ENCODE assay signal across 9 cellular contexts in genomic region chr5:7897014-7897600, GRCh38. TPM values are rescaled to one million over a fixed set of nuclear protein-coding genes. Genes with fewer than 3 reads are reported as not detected.
DNase-seq lines count a peak whose midpoint lies in the region; ATAC-seq, FAIRE-seq and TF ChIP-seq lines count a peak whose summit lies in the region.
"Had no signal": no experiment of that assay in that cellular context is flagged by ENCODE, and none has a peak within 500 bp of the region (broad histone marks: within the 10 kb centered on the region; RNA-seq: fewer than 3 reads in every experiment).

No MANE protein-coding gene starts in this region.

- no peaks in the 10 kb centered on the region for H3K9me1 ChIP-seq in K562 (ENCODE audit: control insufficient read depth, insufficient read depth, low read length)

- TF ChIP-seq CTCF in K562 (IDR thresholded peaks at IDR 0.05 in 2 of 3, conservative IDR thresholded peaks at IDR 0.05 in 1 of 3; ENCODE audit: insufficient read depth in 2 of 3, low read depth in 1 of 3, low read length in 3 of 3): peak; percentile 54 to 66 (median 54); a peak in 5 of 6 replicates
- peak; percentile 64 for TF ChIP-seq CTCF in neural progenitor cell (IDR thresholded peaks at IDR 0.05)
- peak in 8 of 56 donors; percentile 8 to 39 (median 18) for TF ChIP-seq CTCF in dorsolateral prefrontal cortex (IDR thresholded peaks at IDR 0.05 in 54 of 56, conservative IDR thresholded peaks at IDR 0.05 in 2 of 56; ENCODE audit: low read depth in 1 of 56, partially characterized antibody in 56 of 56)

- no peaks in the 10 kb centered on the region for H3K9me3 ChIP-seq in K562 (replicated peaks; ENCODE audit: control insufficient read depth, insufficient read depth, low read depth, low read length)
- no peaks in the 10 kb centered on the region for H3K9me3 ChIP-seq in neural progenitor cell (ENCODE audit: low read depth)

- BruUV-seq in K562 (replicated peaks; lab: Mats Ljungman, UMichigan): no TSS peak

- H3K27ac Mint-ChIP-seq in neural progenitor cell: no peak overlapping the region
- H3K27ac Mint-ChIP-seq: T-cell had no signal

- DNase-seq in Caki2 (ENCODE audit: low read depth) (peak; percentile 35), NOMO-1 treated with dmso at 0.1 percent for 144 hours (lab: John Stamatoyannopoulos, UW; ENCODE audit: unreplicated experiment) (peak; percentile 26), K562 (ENCODE audit: extremely low read depth in 1 of 4, low spot score in 3 of 4) (peak; percentile 40 to 65 (median 57)), neural progenitor cell (ENCODE audit: low spot score) (peak; percentile 42), dorsolateral prefrontal cortex (no peak)

- POLR2A ChIA-PET in K562 (lab: Yijun Ruan, JAX): interaction anchor here (0.6 to 1.5 kb wide), 2 partner anchors 14 to 548 kb away, joined by 4 read pairs; no protein-coding TSS in a partner anchor

- H2AFZ ChIP-seq in K562 (ENCODE audit: low read depth, low read length) (no peak overlapping the region), neural progenitor cell (replicated peaks) (no peak overlapping the region)

- H3K36me3 Mint-ChIP-seq in neural progenitor cell: peaks cover 36% of the 10 kb centered on the region

- CTCF ChIA-PET in K562 (lab: Yijun Ruan, JAX; ENCODE audit: low intra/inter-chr PET ratio): no interaction called here

- ATAC-seq in GM21723 (IDR thresholded peaks at IDR 0.05; ENCODE audit: unreplicated experiment) (peak; percentile 48), K562 (peak; percentile 96), HG02678 (IDR thresholded peaks at IDR 0.05; ENCODE audit: unreplicated experiment) (no peak), GM18502 (IDR thresholded peaks at IDR 0.05; ENCODE audit: poor library complexity, unreplicated experiment) (no peak)

- H4K20me1 ChIP-seq in K562 (replicated peaks; ENCODE audit: control insufficient read depth, insufficient read depth, low read length) (no peaks in the 10 kb centered on the region), neural progenitor cell (ENCODE audit: low read depth) (no peaks in the 10 kb centered on the region)

- WGBS in K562 (ENCODE audit: insufficient coverage, low coverage, missing lambda C conversion rate): 52% methylated on average over 5 of the region's 5 CpGs

- H3K4me3 ChIP-seq in K562: no peak overlapping the region
- H3K4me3 ChIP-seq in neural progenitor cell: no peak overlapping the region
- no peak overlapping the region for H3K4me3 ChIP-seq in dorsolateral prefrontal cortex

- TF ChIP-seq POLR2A in K562 (conservative IDR thresholded peaks at IDR 0.05): no peak

- H3K27me3 Mint-ChIP-seq in neural progenitor cell (ENCODE audit: insufficient read depth, low read depth): no peaks in the 10 kb centered on the region
- H3K27me3 Mint-ChIP-seq: T-cell had no signal

- TF ChIP-seq RAD21 in K562 (CRISPR knock-in tag; conservative IDR thresholded peaks at IDR 0.05 in 1 of 2, IDR thresholded peaks at IDR 0.05 in 1 of 2): peak in 1 of 2 experiments; percentile 28; a peak in 1 of 4 replicates

- H3K9me3 Mint-ChIP-seq in neural progenitor cell: no peaks in the 10 kb centered on the region
- H3K9me3 Mint-ChIP-seq: T-cell had no signal

- no peak overlapping the region for H3K27ac ChIP-seq in K562 (ENCODE audit: extremely low read depth, low read depth, low read length)
- H3K27ac ChIP-seq in neural progenitor cell: no peak overlapping the region
- peak overlapping the region in 4 of 59 donors; percentile 1 to 12 (median 7) for H3K27ac ChIP-seq in dorsolateral prefrontal cortex

- H3K79me2 ChIP-seq in K562 (ENCODE audit: control insufficient read depth, insufficient read depth, low read length) (no peaks in the 10 kb centered on the region), neural progenitor cell (ENCODE audit: low read depth) (no peaks in the 10 kb centered on the region)

- TF ChIP-seq EP300 in K562 (IDR thresholded peaks at IDR 0.05; ENCODE audit: low read length): no peak

- H3K27me3 ChIP-seq in K562 (ENCODE audit: control insufficient read depth in 2 of 2, insufficient read depth in 2 of 2, low read length in 2 of 2) (no peaks in the 10 kb centered on the region), neural progenitor cell (no peaks in the 10 kb centered on the region), dorsolateral prefrontal cortex (no peaks in the 10 kb centered on the region)

- H3K9ac ChIP-seq in K562 (ENCODE audit: insufficient read depth in 1 of 2, low read depth in 2 of 2, low read length in 2 of 2) (no peak overlapping the region), neural progenitor cell (no peak overlapping the region)

- H3K4me1 Mint-ChIP-seq in neural progenitor cell: peaks cover 2% of the 10 kb centered on the region

- H3F3A ChIP-seq in neural progenitor cell (ENCODE audit: low read depth): no peaks in the 10 kb centered on the region

- intact Hi-C loops in K562 (cut with micrococcal nuclease) (no loop called here), dorsolateral prefrontal cortex (cut with DNase I) (no loop called here)

- H3K36me3 ChIP-seq in K562 (ENCODE audit: control insufficient read depth, insufficient read depth, low read length) (peaks cover 98% of the 10 kb centered on the region), neural progenitor cell (peaks cover 37% of the 10 kb centered on the region)

- H3K4me1 ChIP-seq in K562 (replicated peaks in 1 of 2; ENCODE audit: control insufficient read depth in 2 of 2, insufficient read depth in 2 of 2, low read length in 2 of 2) (no peaks in the 10 kb centered on the region), neural progenitor cell (no peaks in the 10 kb centered on the region)

- FAIRE-seq in K562 (lab: Jason Lieb, UNC): peak; percentile 65

- H3K4me3 Mint-ChIP-seq in neural progenitor cell: no peak overlapping the region
- H3K4me3 Mint-ChIP-seq: T-cell had no signal

- H3K4me2 ChIP-seq in K562 (ENCODE audit: insufficient read depth, low read length) (no peak overlapping the region), neural progenitor cell (no peak overlapping the region)

- in situ Hi-C loops in Caki2 (cut with HindIII; ENCODE audit: low pct_unique_long_range_greater_than_20kb, low sequenced_read_pairs) (no loop called here), K562 (cut with MboI) (no loop called here)

RNA-seq across cellular contexts. Expression of gene MTRR, which starts 28.2 kb away (rescaled TPM):
- 22.8 and 32.3 TPM in 2 replicates for total RNA-seq in Caki2 (2014; rRNA removed; shearing (Covaris generic); ENCODE audit: low replicate concordance)
- total RNA-seq in K562 (2011; cell fraction: chromatin; rRNA removed; ENCODE audit: low replicate concordance): 141 and 235 TPM in 2 replicates
- 69.2 and 85.0 TPM in 2 replicates for total RNA-seq in K562 (2011; cell fraction: nucleolus; rRNA removed)
- total RNA-seq in K562 (2011; cell fraction: nucleoplasm; rRNA removed): 104 and 110 TPM in 2 replicates
- total RNA-seq in K562 (2014; rRNA removed): 38.4 and 39.3 TPM in 2 replicates
- 59.0 and 65.1 TPM in 2 replicates for total RNA-seq in K562 (2014; rRNA removed; fragmentation: Illumina TruSeq; extraction: Trizol)
- 65.0 and 68.0 TPM in 2 replicates for total RNA-seq in K562 (2015; rRNA removed; fragmentation: Illumina TruSeq; extraction: Trizol)
- 69.6 and 73.5 TPM in 2 replicates for total RNA-seq in K562 (2021)
- polyA plus RNA-seq in K562 (2011; rRNA removed): 70.9 and 75.8 TPM in 2 replicates
- 48.4 and 56.6 TPM in 2 replicates for polyA plus RNA-seq in K562 (2011; cell fraction: cytosol; rRNA removed)
- 220 and 222 TPM in 2 replicates for polyA plus RNA-seq in K562 (2011; cell fraction: nucleus; rRNA removed)
- polyA plus RNA-seq in K562 (2012): 25.4 and 48.8 TPM in 2 replicates
- 65.0 and 84.6 TPM in 2 replicates for polyA plus RNA-seq in K562 (2014; fragmentation: Illumina TruSeq; extraction: Trizol)
- 10 to 100 TPM; 40.4 to 59.4 TPM for polyA plus RNA-seq in K562 (2014; fragmentation: Nextera tagmentation; extraction: Ambion mirVana)
- polyA plus RNA-seq in K562 (2014; rRNA removed): 66.2 and 76.1 TPM in 2 replicates
- 153 and 189 TPM in 2 replicates for polyA minus RNA-seq in K562 (2011; rRNA and poly(A)+ RNA removed)
- polyA minus RNA-seq in K562 (2011; cell fraction: cytosol; rRNA and poly(A)+ RNA removed): 30.7 and 53.2 TPM in 2 replicates
- polyA minus RNA-seq in K562 (2011; cell fraction: nucleus; rRNA and poly(A)+ RNA removed): 180 and 255 TPM in 2 replicates
- 53.5 and 54.5 TPM in 2 replicates for total RNA-seq in neural progenitor cell (ENCODE audit: low replicate concordance)
- 100 to 1,000 TPM in 1 of 120 experiments, 10 to 100 TPM in 119; 42.8 to 132 (median 64.0) TPM for total RNA-seq in dorsolateral prefrontal cortex

RNA-seq across cellular contexts. Expression of gene FASTKD3, which starts 28.3 kb away (rescaled TPM):
- total RNA-seq in Caki2 (2014; rRNA removed; shearing (Covaris generic); ENCODE audit: low replicate concordance): 5.1 and 10.2 TPM in 2 replicates
- total RNA-seq in K562 (2011; cell fraction: chromatin; rRNA removed; ENCODE audit: low replicate concordance): 19.7 and 48.9 TPM in 2 replicates
- total RNA-seq in K562 (2011; cell fraction: nucleolus; rRNA removed): 10.4 and 11.2 TPM in 2 replicates
- total RNA-seq in K562 (2011; cell fraction: nucleoplasm; rRNA removed): 16.4 and 16.6 TPM in 2 replicates
- 13.7 and 17.1 TPM in 2 replicates for total RNA-seq in K562 (2014; rRNA removed)
- total RNA-seq in K562 (2014; rRNA removed; fragmentation: Illumina TruSeq; extraction: Trizol): 50.0 and 57.7 TPM in 2 replicates
- 44.0 and 47.5 TPM in 2 replicates for total RNA-seq in K562 (2015; rRNA removed; fragmentation: Illumina TruSeq; extraction: Trizol)
- total RNA-seq in K562 (2021): 20.2 and 22.1 TPM in 2 replicates
- 24.5 and 33.7 TPM in 2 replicates for polyA plus RNA-seq in K562 (2011; rRNA removed)
- 7.0 and 11.5 TPM in 2 replicates for polyA plus RNA-seq in K562 (2011; cell fraction: cytosol; rRNA removed)
- polyA plus RNA-seq in K562 (2011; cell fraction: nucleus; rRNA removed): 19.1 and 22.9 TPM in 2 replicates
- 12.9 and 22.5 TPM in 2 replicates for polyA plus RNA-seq in K562 (2012)
- polyA plus RNA-seq in K562 (2014; fragmentation: Illumina TruSeq; extraction: Trizol): 47.9 and 48.0 TPM in 2 replicates
- 100 to 1,000 TPM; 127 to 149 TPM for polyA plus RNA-seq in K562 (2014; fragmentation: Nextera tagmentation; extraction: Ambion mirVana)
- 34.4 and 37.1 TPM in 2 replicates for polyA plus RNA-seq in K562 (2014; rRNA removed)
- 25.0 and 25.4 TPM in 2 replicates for polyA minus RNA-seq in K562 (2011; rRNA and poly(A)+ RNA removed)
- polyA minus RNA-seq in K562 (2011; cell fraction: cytosol; rRNA and poly(A)+ RNA removed): 5.3 and 5.9 TPM in 2 replicates
- polyA minus RNA-seq in K562 (2011; cell fraction: nucleus; rRNA and poly(A)+ RNA removed): 15.2 and 24.5 TPM in 2 replicates
- total RNA-seq in neural progenitor cell (ENCODE audit: low replicate concordance): 25.2 and 32.2 TPM in 2 replicates
- total RNA-seq in dorsolateral prefrontal cortex: 10 to 100 TPM in 65 of 120 experiments, 1 to 10 TPM in 55; 4.4 to 16.7 (median 10.2) TPM

RNA-seq across cellular contexts. Expression of gene CFAP90, which starts 46.2 kb away (rescaled TPM):
- total RNA-seq in Caki2 (2014; rRNA removed; shearing (Covaris generic); ENCODE audit: low replicate concordance): 0.41 and 5.1 TPM in 2 replicates
- not detected in 2 replicates for total RNA-seq in K562 (2011; cell fraction: chromatin; rRNA removed; ENCODE audit: low replicate concordance)
- total RNA-seq in K562 (2011; cell fraction: nucleolus; rRNA removed): not detected in 2 replicates
- not detected in 2 replicates for total RNA-seq in K562 (2011; cell fraction: nucleoplasm; rRNA removed)
- total RNA-seq in K562 (2014; rRNA removed) (not detected in 2 replicates), K562 (2014; rRNA removed; fragmentation: Illumina TruSeq; extraction: Trizol) (not detected in 2 replicates), K562 (2015; rRNA removed; fragmentation: Illumina TruSeq; extraction: Trizol) (not detected in 2 replicates), K562 (2021) (not detected in 2 replicates), neural progenitor cell (ENCODE audit: low replicate concordance) (0.22 TPM in 1 of 2 replicates, not detected in the other), dorsolateral prefrontal cortex (10 to 100 TPM in 10 of 120 experiments, 1 to 10 TPM in 110; 2.5 to 20.4 (median 6.8) TPM)
- polyA plus RNA-seq in K562 (2011; rRNA removed) (not detected in 2 replicates), K562 (2014; fragmentation: Illumina TruSeq; extraction: Trizol) (not detected in 2 replicates), K562 (2014; fragmentation: Nextera tagmentation; extraction: Ambion mirVana) (not detected), K562 (2014; rRNA removed) (not detected in 2 replicates)
- not detected in 2 replicates for polyA plus RNA-seq in K562 (2011; cell fraction: cytosol; rRNA removed)
- polyA plus RNA-seq in K562 (2011; cell fraction: nucleus; rRNA removed): not detected in 2 replicates
- not detected in 2 replicates for polyA plus RNA-seq in K562 (2012)
- polyA minus RNA-seq in K562 (2011; rRNA and poly(A)+ RNA removed): not detected in 2 replicates
- polyA minus RNA-seq in K562 (2011; cell fraction: cytosol; rRNA and poly(A)+ RNA removed): not detected in 2 replicates
- polyA minus RNA-seq in K562 (2011; cell fraction: nucleus; rRNA and poly(A)+ RNA removed): not detected in 2 replicates
- total RNA-seq: T-cell had no signal

Comparison
In these comparisons a context has a peak if more than half of its experiments do, and no peak if none do; other contexts are left out.
1. DNase-seq: peak in Caki2 (single experiment), NOMO-1 treated with dmso at 0.1 percent for 144 hours (single experiment), K562 (4 of 4) and neural progenitor cell (single experiment); none in dorsolateral prefrontal cortex (0 of 10).
2. ATAC-seq: peak in GM21723 (single experiment) and K562 (single experiment); none in HG02678 (single experiment) and GM18502 (single experiment).